12 cellular contexts compared by ENCODE assay signal in genomic region chr10:121338206-121338991, GRCh38.
"Had no signal": no experiment of that assay in that cellular context is flagged by ENCODE, and none has a peak within 500 bp of the region (broad histone marks: within the 10 kb centered on the region; RNA-seq: fewer than 3 reads in every experiment).

No MANE protein-coding gene starts in this region.

- DNase-seq: activated CD4-positive, alpha-beta T cell treated with anti-CD3 and anti-CD28 coated beads, Interleukin-2, amount 50 U/mL, for 48 hours; activated CD8-positive, alpha-beta memory T cell treated with anti-CD3 and anti-CD28 coated beads, Interleukin-2, amount 10 ng/mL, durations not matched to agents 7 days and 5 days; activated effector memory CD4-positive, alpha-beta T cell treated with anti-CD3 and anti-CD28 coated beads, Interleukin-2, amount 50 U/mL, for 16 hours; activated T-cell treated with anti-CD3 and anti-CD28 coated beads, Interleukin-2, amount 50 U/mL, for 24 hours; brain microvascular endothelial cell; glutamatergic neuron; islet precursor cell; mesendoderm; ovary; thyroid gland; uterus had no signal

- H3K27ac ChIP-seq: brain microvascular endothelial cell, ovary, skin epidermis, thyroid gland, uterus had no signal

- H3K9me3 ChIP-seq: ovary, thyroid gland, uterus had no signal

- H3K4me1 ChIP-seq: uterus had no signal

- H3K4me3 ChIP-seq: ovary, skin epidermis, thyroid gland, uterus had no signal

- H3K27me3 ChIP-seq: brain microvascular endothelial cell, ovary, thyroid gland, uterus had no signal

- H3K36me3 ChIP-seq: brain microvascular endothelial cell, ovary, thyroid gland, uterus had no signal
